Comparison of ENCODE assay signal across 8 cellular contexts in genomic region chr1:90850925-90851710, GRCh38.
DNase-seq lines count a peak whose midpoint lies in the region; ATAC-seq, FAIRE-seq and TF ChIP-seq lines count a peak whose summit lies in the region.

No MANE protein-coding gene starts in this region.

- H3K4me3 Mint-ChIP-seq in activated naive CD4-positive, alpha-beta T cell treated with anti-CD3 and anti-CD28 coated beads for 36 hours = peak overlapping the region; percentile 69

- CTCF ChIA-PET in activated naive CD4-positive, alpha-beta T cell treated with anti-CD3 and anti-CD28 coated beads for 36 hours (lab: Charles Lee) = interaction anchor here (0.5 to 1.3 kb wide), 5 partner anchors 19 to 315 kb away, joined by 3 to 6 read pairs (median 3); no protein-coding TSS in a partner anchor

- 1 to 2% methylated on average over 67 to 77 of the region's 77 CpGs for WGBS in pancreas, 2 donors

- H3K36me3 ChIP-seq in pancreas (no peaks in the 10 kb centered on the region), tibial artery (no peaks in the 10 kb centered on the region)

- H3K4me1 Mint-ChIP-seq in activated naive CD4-positive, alpha-beta T cell treated with anti-CD3 and anti-CD28 coated beads for 36 hours (ENCODE audit: low read depth) = peaks cover 12% of the 10 kb centered on the region

- H3K4me1 ChIP-seq in pancreas = no peaks in the 10 kb centered on the region
- peaks cover 0 to 18% (median 9%) of the 10 kb centered on the region in 4 donors for H3K4me1 ChIP-seq in tibial artery

- ATAC-seq in GM21529 (IDR thresholded peaks at IDR 0.05; ENCODE audit: unreplicated experiment) (peak; percentile 98), Right ventricle myocardium inferior (peak; percentile 99), pancreas (peak; percentile 98 to 99 (median 98))

- FAIRE-seq in pancreas (lab: Jason Lieb, UNC) = no peak

- peak overlapping the region; percentile 53 to 79 (median 73) for H3K4me3 ChIP-seq in pancreas
- peak overlapping the region; percentile 60 to 62 for H3K4me3 ChIP-seq in tibial artery

- H3K27ac ChIP-seq in pancreas = no peak overlapping the region
- peak overlapping the region; percentile 48 to 60 for H3K27ac ChIP-seq in tibial artery

- H3K9me3 ChIP-seq in pancreas (no peaks in the 10 kb centered on the region), tibial artery (no peaks in the 10 kb centered on the region)

- TF ChIP-seq CTCF in pancreas (IDR thresholded peaks at IDR 0.05) = peak; percentile 73 to 90 (median 78)
- TF ChIP-seq CTCF in tibial artery (IDR thresholded peaks at IDR 0.05) = peak; percentile 48 to 85

- H3K27me3 ChIP-seq in pancreas (no peaks in the 10 kb centered on the region), tibial artery (peaks cover 0 to 3% of the 10 kb centered on the region in 2 donors)

- intact Hi-C loops in activated naive CD4-positive, alpha-beta T cell treated with anti-CD3 and anti-CD28 coated beads for 36 hours (cut with micrococcal nuclease) = loop anchor here (2.0 to 10.0 kb wide), 5 partner anchors 16 to 314 kb away; partner anchors contain the start of gene ZNF644
- intact Hi-C loops in Right ventricle myocardium inferior (cut with DNase I) (loop anchor here (5.0 kb wide), 2 partner anchors 129 to 171 kb away; partner anchors contain the start of gene ZNF644), pancreas (cut with DNase I) (no loop called here), tibial artery (cut with DNase I; ENCODE audit: low total_unique reads) (no loop called here)

- H3K9me3 Mint-ChIP-seq in activated naive CD4-positive, alpha-beta T cell treated with anti-CD3 and anti-CD28 coated beads for 36 hours = no peaks in the 10 kb centered on the region

- H3K27ac Mint-ChIP-seq in activated naive CD4-positive, alpha-beta T cell treated with anti-CD3 and anti-CD28 coated beads for 36 hours = no peak overlapping the region

- H3K27me3 Mint-ChIP-seq in activated naive CD4-positive, alpha-beta T cell treated with anti-CD3 and anti-CD28 coated beads for 36 hours (ENCODE audit: low read depth) = peaks cover 39% of the 10 kb centered on the region

- H3K36me3 Mint-ChIP-seq in activated naive CD4-positive, alpha-beta T cell treated with anti-CD3 and anti-CD28 coated beads for 36 hours (ENCODE audit: low read depth) = no peaks in the 10 kb centered on the region

- in situ Hi-C loops in SK-MEL-5 (cut with HindIII; ENCODE audit: low pct_unique_long_range_greater_than_20kb, low sequenced_read_pairs) = no loop called here

- DNase-seq in DMS53 (lab: John Stamatoyannopoulos, UW) (peak; percentile 97), HuH-7 (ENCODE audit: low spot score) (peak; percentile 79), SK-MEL-5 (ENCODE audit: low read depth, low spot score) (peak; percentile 71), Right ventricle myocardium inferior (ENCODE audit: missing footprints) (peak; percentile 91), pancreas (peak; percentile 75 to 93 (median 86)), tibial artery (peak; percentile 67 to 87)
- peak; percentile 79 for DNase-seq in activated naive CD4-positive, alpha-beta T cell treated with anti-CD3 and anti-CD28 coated beads for 36 hours

Comparison
In these comparisons a context has a peak if more than half of its experiments do, and no peak if none do; other contexts are left out.
1. H3K27ac ChIP-seq: peak in tibial artery (2 of 2); none in pancreas (0 of 4).
2. intact Hi-C loops: an anchor here in activated naive CD4-positive, alpha-beta T cell treated with anti-CD3 and anti-CD28 coated beads for 36 hours (2.0 to 10.0 kb wide) and Right ventricle myocardium inferior (5.0 kb wide); none called in pancreas and tibial artery.
3. Peak in every context shown above with its lines, with median percentiles within 50 percentile points of each other: DNase-seq and ATAC-seq.